In genomic region chr13:30849611-30850010, GRCh38 we compare ENCODE assay signal across 2 cellular contexts.
TF ChIP-seq lines count a peak whose summit lies in the region.

No MANE protein-coding gene starts in this region.

TF ChIP-seq in HepG2, 621 proteins besides CTCF, POLR2A, EP300 and RAD21:
- TF ChIP-seq RXRB (CRISPR knock-in tag; IDR thresholded peaks at IDR 0.05; ENCODE audit: borderline replicate concordance) (0 out of 2 replicates have a peak, but pooled peaks have one; percentile 24), CEBPB (IDR thresholded peaks at IDR 0.05; ENCODE audit: borderline replicate concordance, low read depth, low read length) (peak; percentile 13; the same call in 1 of the 2 replicates), ZNF644 (CRISPR knock-in tag; IDR thresholded peaks at IDR 0.05; ENCODE audit: low read depth) (0 out of 2 replicates have a peak, but pooled peaks have one; percentile 11), HOXA9 (CRISPR knock-in tag; IDR thresholded peaks at IDR 0.05; ENCODE audit: borderline replicate concordance) (no peak), RARA (CRISPR knock-in tag; IDR thresholded peaks at IDR 0.05) (peak; percentile 22; the same call in 1 of the 2 replicates), RBM39 (IDR thresholded peaks at IDR 0.05; ENCODE audit: low read depth, low read length, poor library complexity, severe bottlenecking) (no peak), ZBTB37 (CRISPR knock-in tag; IDR thresholded peaks at IDR 0.05) (no peak), ZFY (CRISPR knock-in tag; IDR thresholded peaks at IDR 0.05) (no peak), GPN1 (CRISPR knock-in tag; IDR thresholded peaks at IDR 0.05; ENCODE audit: borderline replicate concordance) (no peak), ZKSCAN5 (CRISPR knock-in tag; IDR thresholded peaks at IDR 0.05) (peak; percentile 92), SMC3 (IDR thresholded peaks at IDR 0.05; ENCODE audit: low read length) (no peak), REXO4 (CRISPR knock-in tag; IDR thresholded peaks at IDR 0.05; ENCODE audit: borderline replicate concordance) (no peak), SP5 (CRISPR knock-in tag; IDR thresholded peaks at IDR 0.05; ENCODE audit: borderline replicate concordance, low read depth) (no peak), ZNF776 (CRISPR knock-in tag; IDR thresholded peaks at IDR 0.05) (no peak), ATF5 (CRISPR knock-in tag; IDR thresholded peaks at IDR 0.05; ENCODE audit: low read depth) (no peak), ZNF597 (CRISPR knock-in tag; IDR thresholded peaks at IDR 0.05) (no peak)
- TF ChIP-seq, protein P1, sequence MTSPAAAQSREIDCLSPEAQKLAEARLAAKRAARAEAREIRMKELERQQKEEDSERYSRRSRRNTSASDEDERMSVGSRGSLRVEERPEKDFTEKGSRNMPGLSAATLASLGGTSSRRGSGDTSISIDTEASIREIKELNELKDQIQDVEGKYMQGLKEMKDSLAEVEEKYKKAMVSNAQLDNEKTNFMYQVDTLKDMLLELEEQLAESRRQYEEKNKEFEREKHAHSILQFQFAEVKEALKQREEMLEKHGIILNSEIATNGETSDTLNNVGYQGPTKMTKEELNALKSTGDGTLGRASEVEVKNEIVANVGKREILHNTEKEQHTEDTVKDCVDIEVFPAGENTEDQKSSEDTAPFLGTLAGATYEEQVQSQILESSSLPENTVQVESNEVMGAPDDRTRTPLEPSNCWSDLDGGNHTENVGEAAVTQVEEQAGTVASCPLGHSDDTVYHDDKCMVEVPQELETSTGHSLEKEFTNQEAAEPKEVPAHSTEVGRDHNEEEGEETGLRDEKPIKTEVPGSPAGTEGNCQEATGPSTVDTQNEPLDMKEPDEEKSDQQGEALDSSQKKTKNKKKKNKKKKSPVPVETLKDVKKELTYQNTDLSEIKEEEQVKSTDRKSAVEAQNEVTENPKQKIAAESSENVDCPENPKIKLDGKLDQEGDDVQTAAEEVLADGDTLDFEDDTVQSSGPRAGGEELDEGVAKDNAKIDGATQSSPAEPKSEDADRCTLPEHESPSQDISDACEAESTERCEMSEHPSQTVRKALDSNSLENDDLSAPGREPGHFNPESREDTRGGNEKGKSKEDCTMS (CRISPR knock-in tag; conservative IDR thresholded peaks at IDR 0.05) = no peak

TF ChIP-seq in IMR-90, 13 proteins besides CTCF, POLR2A, EP300 and RAD21:
- no peak for TF ChIP-seq ELK1 (IDR thresholded peaks at IDR 0.05; ENCODE audit: borderline replicate concordance, low read depth, low read length)
- no peak for TF ChIP-seq NFE2L2 (IDR thresholded peaks at IDR 0.05; ENCODE audit: low read depth, low read length)
- no peak for TF ChIP-seq MAZ (IDR thresholded peaks at IDR 0.05; ENCODE audit: borderline replicate concordance, low read depth, low read length)
- TF ChIP-seq RCOR1 (IDR thresholded peaks at IDR 0.05; ENCODE audit: insufficient replicate concordance, low read length) = no peak
- no peak for TF ChIP-seq CHD1 (IDR thresholded peaks at IDR 0.05; ENCODE audit: low read depth, low read length)
- TF ChIP-seq MAFK (IDR thresholded peaks at IDR 0.05; ENCODE audit: low read depth, low read length) = no peak
- TF ChIP-seq RFX5 (IDR thresholded peaks at IDR 0.05; ENCODE audit: low read depth, low read length) = no peak
- TF ChIP-seq SMC3 (IDR thresholded peaks at IDR 0.05; ENCODE audit: low read depth, low read length) = no peak
- no peak for TF ChIP-seq BHLHE40 (IDR thresholded peaks at IDR 0.05; ENCODE audit: low read depth, low read length)
- no peak for TF ChIP-seq USF2 (IDR thresholded peaks at IDR 0.05; ENCODE audit: low read depth, low read length)
- no peak for TF ChIP-seq MXI1 (IDR thresholded peaks at IDR 0.05; ENCODE audit: borderline replicate concordance, low read depth, low read length)
- no peak for TF ChIP-seq FOS (IDR thresholded peaks at IDR 0.05; ENCODE audit: low read depth, low read length)
- TF ChIP-seq CEBPB (IDR thresholded peaks at IDR 0.05; ENCODE audit: low read depth, low read length) = no peak
